ENCODE assay signal across 8 cellular contexts in genomic region chr3:111668912-111669488, GRCh38. TPM values are rescaled to one million over a fixed set of nuclear protein-coding genes. Genes with fewer than 3 reads are reported as not detected.
DNase-seq lines count a peak whose midpoint lies in the region; ATAC-seq and TF ChIP-seq lines count a peak whose summit lies in the region.

No MANE protein-coding gene starts in this region.

- peaks cover 5% of the 10 kb centered on the region for H3K9me3 Mint-ChIP-seq in activated naive CD8-positive, alpha-beta T cell treated with anti-CD3 and anti-CD28 coated beads, Interleukin-2, amount 50 U/mL, for 24 hours

- intact Hi-C loops in left ventricle myocardium inferior (cut with micrococcal nuclease): no loop called here
- intact Hi-C loops in gastrocnemius medialis (cut with DNase I; ENCODE audit: low total_unique reads): loop anchor here (2.0 kb wide), 2 partner anchors 298 to 344 kb away; no protein-coding TSS in a partner anchor

- ATAC-seq in GM18502 (IDR thresholded peaks at IDR 0.05; ENCODE audit: poor library complexity, unreplicated experiment) (peak; percentile 53), HG03432 (IDR thresholded peaks at IDR 0.05; ENCODE audit: unreplicated experiment) (peak; percentile 54), gastrocnemius medialis (peak; percentile 64 to 74)
- ATAC-seq in activated naive CD8-positive, alpha-beta T cell treated with anti-CD3 and anti-CD28 coated beads, Interleukin-2, amount 50 U/mL, for 24 hours: peak; percentile 50

- H3K27me3 Mint-ChIP-seq in activated naive CD8-positive, alpha-beta T cell treated with anti-CD3 and anti-CD28 coated beads, Interleukin-2, amount 50 U/mL, for 24 hours: no peaks in the 10 kb centered on the region

- no peaks in the 10 kb centered on the region for H3K27me3 ChIP-seq in left ventricle myocardium inferior (ENCODE audit: low read depth)
- no peaks in the 10 kb centered on the region for H3K27me3 ChIP-seq in gastrocnemius medialis

- TF ChIP-seq CTCF in left ventricle myocardium inferior (IDR thresholded peaks at IDR 0.05; ENCODE audit: borderline replicate concordance) (peak; percentile 89), gastrocnemius medialis (IDR thresholded peaks at IDR 0.05 in 4 of 5, conservative IDR thresholded peaks at IDR 0.05 in 1 of 5) (peak; percentile 46 to 76 (median 69))

- H3K36me3 Mint-ChIP-seq in activated naive CD8-positive, alpha-beta T cell treated with anti-CD3 and anti-CD28 coated beads, Interleukin-2, amount 50 U/mL, for 24 hours (ENCODE audit: low read depth): peaks cover 9% of the 10 kb centered on the region

- TF ChIP-seq POLR2A in gastrocnemius medialis (IDR thresholded peaks at IDR 0.05): no peak

- H3K36me3 ChIP-seq in left ventricle myocardium inferior: no peaks in the 10 kb centered on the region
- H3K36me3 ChIP-seq in gastrocnemius medialis: no peaks in the 10 kb centered on the region

- in situ Hi-C loops in gastrocnemius medialis (cut with MboI; ENCODE audit: low sequenced_read_pairs in 4 of 4): no loop called here

- H3K4me1 ChIP-seq in left ventricle myocardium inferior: peaks cover 4% of the 10 kb centered on the region
- H3K4me1 ChIP-seq in gastrocnemius medialis: peaks cover 5 to 6% of the 10 kb centered on the region in 2 donors

- DNase-seq in Ammon's horn (ENCODE audit: low spot score): peak; percentile 68
- peak; percentile 33 for DNase-seq in NCI-H510A treated with DMSO at 0.1 percent for 48 hours (lab: John Stamatoyannopoulos, UW)
- no peak for DNase-seq in activated naive CD8-positive, alpha-beta T cell treated with anti-CD3 and anti-CD28 coated beads, Interleukin-2, amount 50 U/mL, for 24 hours
- DNase-seq in left ventricle myocardium inferior: no peak
- no peak for DNase-seq in gastrocnemius medialis
- DNase-seq in activated CD4-positive, alpha-beta T cell treated with anti-CD3 and anti-CD28 coated beads for 1 hour: no peak

- peaks cover 83% of the 10 kb centered on the region for H3K4me1 Mint-ChIP-seq in activated naive CD8-positive, alpha-beta T cell treated with anti-CD3 and anti-CD28 coated beads, Interleukin-2, amount 50 U/mL, for 24 hours

- no peak overlapping the region for H3K4me3 ChIP-seq in left ventricle myocardium inferior
- no peak overlapping the region for H3K4me3 ChIP-seq in gastrocnemius medialis

- H3K27ac ChIP-seq in left ventricle myocardium inferior (replicated peaks) (no peak overlapping the region), gastrocnemius medialis (no peak overlapping the region)

- no peak overlapping the region for H3K4me3 Mint-ChIP-seq in activated naive CD8-positive, alpha-beta T cell treated with anti-CD3 and anti-CD28 coated beads, Interleukin-2, amount 50 U/mL, for 24 hours

- H3K27ac Mint-ChIP-seq in activated naive CD8-positive, alpha-beta T cell treated with anti-CD3 and anti-CD28 coated beads, Interleukin-2, amount 50 U/mL, for 24 hours: peak overlapping the region; percentile 71

- H3K9me3 ChIP-seq in left ventricle myocardium inferior (replicated peaks) (no peaks in the 10 kb centered on the region), gastrocnemius medialis (no peaks in the 10 kb centered on the region)

RNA-seq across cellular contexts. Expression of gene PLCXD2, which starts 5.5 kb away (rescaled TPM):
- total RNA-seq in left ventricle myocardium inferior (0.77 TPM), gastrocnemius medialis (under 1 TPM; 0.07 to 0.23 (median 0.10) TPM)

Comparison
In these comparisons a context has a peak if more than half of its experiments do, and no peak if none do; other contexts are left out.
1. DNase-seq: peak in Ammon's horn (single experiment) and NCI-H510A treated with DMSO at 0.1 percent for 48 hours (single experiment); none in activated naive CD8-positive, alpha-beta T cell treated with anti-CD3 and anti-CD28 coated beads, Interleukin-2, amount 50 U/mL, for 24 hours (single experiment), left ventricle myocardium inferior (single experiment), gastrocnemius medialis (0 of 2) and activated CD4-positive, alpha-beta T cell treated with anti-CD3 and anti-CD28 coated beads for 1 hour (single experiment).
2. Peak in every context shown above with its lines, with median percentiles within 50 percentile points of each other: ATAC-seq.